ENCODE assay signal across 24 cellular contexts in the genomic region with DNA sequence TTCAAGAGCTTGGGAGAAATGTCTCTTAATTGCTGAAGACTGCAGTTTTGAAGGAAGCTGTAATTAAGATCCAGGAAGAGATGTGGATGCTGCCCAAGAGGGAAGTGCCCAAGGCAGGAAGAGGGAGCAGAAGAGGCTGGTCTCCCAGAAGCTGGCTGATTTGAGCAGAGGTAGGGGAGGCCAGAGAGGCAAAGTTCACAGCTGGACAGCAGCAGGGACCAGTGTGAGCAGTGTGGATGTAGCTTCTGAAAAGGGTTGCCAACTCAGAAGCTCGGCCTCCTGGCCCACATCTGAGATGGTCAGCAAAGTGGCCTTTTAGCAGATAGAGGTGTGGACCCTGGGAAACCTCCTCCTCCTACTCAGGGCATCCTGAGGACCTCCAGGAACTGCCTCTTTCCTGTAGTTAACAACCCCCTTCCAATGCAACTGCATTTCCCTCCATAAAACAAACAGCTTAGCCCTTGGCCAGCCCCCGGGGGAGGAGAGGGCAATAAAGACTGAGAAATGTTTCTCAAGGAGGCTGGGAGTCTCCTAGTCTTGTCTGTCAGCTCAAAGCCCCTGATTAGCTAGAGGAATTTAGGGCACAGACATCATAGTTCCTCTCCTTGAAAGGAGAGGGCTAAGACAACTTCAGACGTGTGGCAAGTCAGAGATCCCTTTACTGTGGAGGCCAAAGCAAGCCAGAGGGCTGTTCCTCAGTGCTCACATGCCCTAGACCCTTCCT.
"Had no signal": no experiment of that assay in that cellular context is flagged by ENCODE, and none has a peak within 500 bp of the region (broad histone marks: within the 10 kb centered on the region; RNA-seq: fewer than 3 reads in every experiment).

No MANE protein-coding gene starts in this region.

- H3K9me3 Mint-ChIP-seq: effector memory CD8-positive, alpha-beta T cell; mesothelial cell of epicardium; natural killer cell treated with Interleukin-12 subunit alpha and Interleukin-12 subunit beta and Interleukin-15 and Interleukin-18, amount 100 ng/mL, for 72 hours; neural crest cell; stimulated activated naive B cell treated with anti-CD40 and anti-IgM and Interleukin-4, amounts not matched to agents 10 μg/mL and 1 μg/mL and 100 μg/mL, for 72 hours; stimulated activated naive CD8-positive, alpha-beta T cell treated with anti-CD3 and anti-CD28 coated beads, Interleukin-15, Interleukin-2, amounts not matched to agents 100 ng/mL and 50 ng/mL, for 24 hours had no signal

- ATAC-seq: effector memory CD8-positive, alpha-beta T cell; gastrocnemius medialis; left ventricle myocardium superior; lower lobe of right lung; mucosa of descending colon; natural killer cell treated with Interleukin-12 subunit alpha and Interleukin-12 subunit beta and Interleukin-15 and Interleukin-18, amount 100 ng/mL, for 72 hours; psoas muscle; right cardiac atrium; stimulated activated naive B cell treated with anti-CD40 and anti-IgM and Interleukin-4, amounts not matched to agents 10 μg/mL and 1 μg/mL and 100 μg/mL, for 72 hours had no signal

- FAIRE-seq: endometrium, keratinocyte had no signal

- H3K27ac ChIP-seq: coronary artery, gastrocnemius medialis, lower lobe of right lung, neutrophil, psoas muscle, sigmoid colon, thoracic aorta, tibial nerve, upper lobe of left lung, uterus had no signal

- DNase-seq: effector memory CD8-positive, alpha-beta T cell; gastrocnemius medialis; left ventricle myocardium superior; lower lobe of right lung; mucosa of descending colon; naive B cell; psoas muscle; right cardiac atrium; stimulated activated CD4-positive, alpha-beta T cell treated with anti-CD3 and anti-CD28 coated beads, Interleukin-2, amount 100 ng/mL, for 24 hours; stimulated activated CD4-positive, alpha-beta T cell treated with anti-CD3 and anti-CD28 coated beads, Interleukin-4, amount 100 ng/mL, for 24 hours; stimulated activated naive B cell treated with anti-CD40 and anti-IgM and Interleukin-4, amounts not matched to agents 10 μg/mL and 1 μg/mL and 100 μg/mL, for 72 hours; upper lobe of left lung; uterus had no signal

- H3K4me1 ChIP-seq: gastrocnemius medialis, lower lobe of right lung, psoas muscle, sigmoid colon, tibial nerve, upper lobe of left lung, uterus had no signal

- H3K4me3 ChIP-seq: coronary artery, gastrocnemius medialis, lower lobe of right lung, mucosa of descending colon, psoas muscle, sigmoid colon, thoracic aorta, tibial nerve, upper lobe of left lung, uterus had no signal

- H3K27ac Mint-ChIP-seq: effector memory CD8-positive, alpha-beta T cell; mesothelial cell of epicardium; naive B cell; natural killer cell treated with Interleukin-12 subunit alpha and Interleukin-12 subunit beta and Interleukin-15 and Interleukin-18, amount 100 ng/mL, for 72 hours; stimulated activated naive B cell treated with anti-CD40 and anti-IgM and Interleukin-4, amounts not matched to agents 10 μg/mL and 1 μg/mL and 100 μg/mL, for 72 hours; stimulated activated naive CD8-positive, alpha-beta T cell treated with anti-CD3 and anti-CD28 coated beads, Interleukin-15, Interleukin-2, amounts not matched to agents 100 ng/mL and 50 ng/mL, for 24 hours had no signal

- H3K36me3 ChIP-seq: gastrocnemius medialis, lower lobe of right lung, neutrophil, sigmoid colon, thoracic aorta, tibial nerve, upper lobe of left lung, uterus had no signal

- H3K27me3 ChIP-seq: upper lobe of left lung had no signal

- H3K4me1 Mint-ChIP-seq: mesothelial cell of epicardium; naive B cell; neural crest cell; stimulated activated naive B cell treated with anti-CD40 and anti-IgM and Interleukin-4, amounts not matched to agents 10 μg/mL and 1 μg/mL and 100 μg/mL, for 72 hours had no signal

- H3K9me3 ChIP-seq: gastrocnemius medialis, lower lobe of right lung, mucosa of descending colon, neutrophil, psoas muscle, sigmoid colon, thoracic aorta, tibial nerve, upper lobe of left lung, uterus had no signal

- H3K36me3 Mint-ChIP-seq: mesothelial cell of epicardium; naive B cell; natural killer cell treated with Interleukin-12 subunit alpha and Interleukin-12 subunit beta and Interleukin-15 and Interleukin-18, amount 100 ng/mL, for 72 hours; stimulated activated naive B cell treated with anti-CD40 and anti-IgM and Interleukin-4, amounts not matched to agents 10 μg/mL and 1 μg/mL and 100 μg/mL, for 72 hours had no signal

- H3K4me3 Mint-ChIP-seq: effector memory CD8-positive, alpha-beta T cell; mesothelial cell of epicardium; naive B cell; natural killer cell treated with Interleukin-12 subunit alpha and Interleukin-12 subunit beta and Interleukin-15 and Interleukin-18, amount 100 ng/mL, for 72 hours; neural crest cell; stimulated activated naive B cell treated with anti-CD40 and anti-IgM and Interleukin-4, amounts not matched to agents 10 μg/mL and 1 μg/mL and 100 μg/mL, for 72 hours; stimulated activated naive CD8-positive, alpha-beta T cell treated with anti-CD3 and anti-CD28 coated beads, Interleukin-15, Interleukin-2, amounts not matched to agents 100 ng/mL and 50 ng/mL, for 24 hours had no signal
